Comparison of ENCODE assay signal across 24 cellular contexts in genomic region chr9:38043931-38044623, GRCh38. TPM values are rescaled to one million over a fixed set of nuclear protein-coding genes. Genes with fewer than 3 reads are reported as not detected.
DNase-seq lines count a peak whose midpoint lies in the region; ATAC-seq, FAIRE-seq and TF ChIP-seq lines count a peak whose summit lies in the region.
"Had no signal": no experiment of that assay in that cellular context is flagged by ENCODE, and none has a peak within 500 bp of the region (broad histone marks: within the 10 kb centered on the region; RNA-seq: fewer than 3 reads in every experiment).

No MANE protein-coding gene starts in this region.

- DNase-seq in HepG2 (ENCODE audit: low spot score) (no peak), right lobe of liver (no peak), left ventricle myocardium superior (peak; percentile 60), type B pancreatic cell (ENCODE audit: extremely low spot score, unreplicated experiment) (no peak), NCI-H146 treated with DMSO at 0.1 percent for 48 hours (lab: John Stamatoyannopoulos, UW; ENCODE audit: unreplicated experiment) (no peak)
- no peak for DNase-seq in stimulated activated CD4-positive, alpha-beta T cell treated with anti-CD3 and anti-CD28 coated beads, Interleukin-12 subunit alpha, Interleukin-12 subunit beta, amount 100 ng/mL, for 4 hours
- DNase-seq: ACHN; activated CD4-positive, alpha-beta memory T cell treated with anti-CD3 and anti-CD28 coated beads for 36 hours; activated gamma-delta T cell treated with Interleukin-2 at 50 U/mL for 16 hours; Calu3; foreskin melanocyte; KG1; MV-4-11; NCI-H187 treated with DMSO at 0.1 percent for 48 hours; NCI-H345; NCI-H82; PC-3; testis had no signal

- no peak for FAIRE-seq in HepG2 (lab: Jason Lieb, UNC)
- FAIRE-seq: bronchial epithelial cell, endothelial cell of umbilical vein had no signal

- no peaks in the 10 kb centered on the region for H3K27me3 ChIP-seq in HepG2 (ENCODE audit: control insufficient read depth in 1 of 2, insufficient read depth in 2 of 2, low read length in 2 of 2)
- H3K27me3 ChIP-seq in right lobe of liver: no peaks in the 10 kb centered on the region
- H3K27me3 ChIP-seq: BLaER1 treated with 17β-estradiol and CSF1 and Interleukin-3, amounts not matched to agents 10 nM and 100 nM; testis had no signal

- no peak overlapping the region for H3K4me2 ChIP-seq in HepG2 (ENCODE audit: low read depth, low read length)
- H3K4me2 ChIP-seq: BLaER1 treated with 17β-estradiol and CSF1 and Interleukin-3, amounts not matched to agents 10 nM and 100 nM had no signal

- H3K27ac Mint-ChIP-seq in nephron (peak overlapping the region; percentile 26 to 74 (median 63)), type B pancreatic cell (peak overlapping the region; percentile 64)
- H3K27ac Mint-ChIP-seq: activated CD4-positive, alpha-beta memory T cell treated with anti-CD3 and anti-CD28 coated beads for 36 hours had no signal

- POLR2A ChIA-PET in HepG2 (lab: Yijun Ruan, JAX): interaction anchor here (1.1 to 1.8 kb wide), 3 partner anchors 15 to 131 kb away, joined by 3 to 4 read pairs (median 4); no protein-coding TSS in a partner anchor

- no peak overlapping the region for H3K9ac ChIP-seq in HepG2 (ENCODE audit: insufficient read depth, low read depth, low read length)
- H3K9ac ChIP-seq: BLaER1 treated with 17β-estradiol and CSF1 and Interleukin-3, amounts not matched to agents 10 nM and 100 nM had no signal

- H3K9me3 ChIP-seq in HepG2 (ENCODE audit: low read length) (no peaks in the 10 kb centered on the region), right lobe of liver (no peaks in the 10 kb centered on the region)
- H3K9me3 ChIP-seq: BLaER1 treated with 17β-estradiol and CSF1 and Interleukin-3, amounts not matched to agents 10 nM and 100 nM; testis had no signal

- peaks cover 8 to 39% of the 10 kb centered on the region in 2 experiments for H3K36me3 ChIP-seq in HepG2 (replicated peaks in 1 of 2; ENCODE audit: control insufficient read depth in 1 of 2, insufficient read depth in 2 of 2, low read length in 2 of 2)
- H3K36me3 ChIP-seq in right lobe of liver: no peaks in the 10 kb centered on the region
- H3K36me3 ChIP-seq: BLaER1 treated with 17β-estradiol and CSF1 and Interleukin-3, amounts not matched to agents 10 nM and 100 nM had no signal

- in situ Hi-C loops in HepG2 (cut with HindIII; ENCODE audit: extremely low pct_ligation_motif_present, low pct_unique_long_range_greater_than_20kb): no loop called here

- no TSS peak for BruUV-seq in HepG2 (replicated peaks; lab: Mats Ljungman, UMichigan)

- TF ChIP-seq CTCF in HepG2 (CRISPR knock-in tag; IDR thresholded peaks at IDR 0.05): no peak
- no peak for TF ChIP-seq CTCF in right lobe of liver (IDR thresholded peaks at IDR 0.05)
- no peak for TF ChIP-seq CTCF in nephron (IDR thresholded peaks at IDR 0.05; ENCODE audit: unreplicated experiment in 3 of 3)
- TF ChIP-seq CTCF in type B pancreatic cell (conservative IDR thresholded peaks at IDR 0.05): no peak

- H3K4me3 ChIP-seq in HepG2 (replicated peaks in 1 of 3; ENCODE audit: insufficient read depth in 1 of 3, low read depth in 2 of 3, low read length in 3 of 3): no peak overlapping the region
- H3K4me3 ChIP-seq in right lobe of liver: no peak overlapping the region
- H3K4me3 ChIP-seq: BLaER1 treated with 17β-estradiol and CSF1 and Interleukin-3, amounts not matched to agents 10 nM and 100 nM; testis had no signal

- H3K27ac ChIP-seq in HepG2 (ENCODE audit: extremely low read length, insufficient read depth, low read length): no peak overlapping the region
- H3K27ac ChIP-seq in right lobe of liver: peak overlapping the region in 1 of 3 donors; percentile 40
- H3K27ac ChIP-seq: BLaER1 treated with 17β-estradiol and CSF1 and Interleukin-3, amounts not matched to agents 10 nM and 100 nM; testis had no signal

- ATAC-seq in HepG2 (no peak), right lobe of liver (no peak), left ventricle myocardium superior (peak; percentile 16), HG03045 (IDR thresholded peaks at IDR 0.05; ENCODE audit: unreplicated experiment) (no peak)
- ATAC-seq: PC-3, WTC11 had no signal

- H3K27me3 Mint-ChIP-seq in nephron (ENCODE audit: low read depth) (peaks cover 6% of the 10 kb centered on the region), type B pancreatic cell (no peaks in the 10 kb centered on the region)
- H3K27me3 Mint-ChIP-seq: activated CD4-positive, alpha-beta memory T cell treated with anti-CD3 and anti-CD28 coated beads for 36 hours had no signal

- H3K4me3 Mint-ChIP-seq in nephron (no peak overlapping the region), type B pancreatic cell (no peak overlapping the region)
- H3K4me3 Mint-ChIP-seq: activated CD4-positive, alpha-beta memory T cell treated with anti-CD3 and anti-CD28 coated beads for 36 hours; WTC11 had no signal

- peaks cover 14% of the 10 kb centered on the region; the same call in 1 of the 2 replicates for H4K20me1 ChIP-seq in HepG2 (ENCODE audit: insufficient read depth, low read length)

- intact Hi-C loops in HepG2 (cut with micrococcal nuclease; ENCODE audit: unreplicated experiment): loop anchor here (10.0 kb wide), 1 partner anchor 391 kb away; no protein-coding TSS in a partner anchor
- intact Hi-C loops in right lobe of liver (cut with DNase I): no loop called here
- intact Hi-C loops in left ventricle myocardium superior (cut with micrococcal nuclease): no loop called here

- H3K79me2 ChIP-seq in HepG2 (ENCODE audit: insufficient read depth, low read length): peaks cover 86% of the 10 kb centered on the region

- TF ChIP-seq EP300 in HepG2 (IDR thresholded peaks at IDR 0.05; ENCODE audit: low read depth in 2 of 2, low read length in 2 of 2) (no peak), HepG2 (CRISPR knock-in tag; IDR thresholded peaks at IDR 0.05; ENCODE audit: borderline replicate concordance) (no peak)

- H3K36me3 Mint-ChIP-seq in nephron (ENCODE audit: low read depth) (no peaks in the 10 kb centered on the region), type B pancreatic cell (no peaks in the 10 kb centered on the region)
- H3K36me3 Mint-ChIP-seq: activated CD4-positive, alpha-beta memory T cell treated with anti-CD3 and anti-CD28 coated beads for 36 hours; WTC11 had no signal

- H3K4me1 Mint-ChIP-seq in nephron: peaks cover 59% of the 10 kb centered on the region
- peaks cover 70% of the 10 kb centered on the region for H3K4me1 Mint-ChIP-seq in type B pancreatic cell (ENCODE audit: unreplicated experiment)

- WGBS in HepG2 (ENCODE audit: low lambda C conversion rate): 84% methylated on average over 4 of the region's 9 CpGs
- WGBS in right lobe of liver (ENCODE audit: insufficient coverage, low coverage, low lambda C conversion rate, missing lambda C conversion rate): 38% methylated on average over 2 of the region's 9 CpGs

- H3K4me1 ChIP-seq in HepG2 (ENCODE audit: insufficient read depth, low read length): peaks cover 95% of the 10 kb centered on the region
- peaks cover 5 to 76% (median 29%) of the 10 kb centered on the region in 4 donors for H3K4me1 ChIP-seq in right lobe of liver

- TF ChIP-seq POLR2A in HepG2 (IDR thresholded peaks at IDR 0.05; ENCODE audit: insufficient read depth in 1 of 2, low read depth in 2 of 2, low read length in 2 of 2): no peak
- TF ChIP-seq POLR2A in right lobe of liver (IDR thresholded peaks at IDR 0.05): no peak

- no peaks in the 10 kb centered on the region for H3K9me3 Mint-ChIP-seq in nephron
- H3K9me3 Mint-ChIP-seq in type B pancreatic cell: no peaks in the 10 kb centered on the region
- H3K9me3 Mint-ChIP-seq: activated CD4-positive, alpha-beta memory T cell treated with anti-CD3 and anti-CD28 coated beads for 36 hours; WTC11 had no signal

- TF ChIP-seq RAD21 in HepG2 (CRISPR knock-in tag; IDR thresholded peaks at IDR 0.05): no peak

- CTCF ChIA-PET in HepG2 (lab: Yijun Ruan, JAX; ENCODE audit: low intra/inter-chr PET ratio, low total read pairs): no interaction called here

- H2AFZ ChIP-seq in HepG2 (ENCODE audit: low read length): no peak overlapping the region

RNA-seq across cellular contexts. Expression of gene SHB, which starts 24.9 kb away (rescaled TPM):
- total RNA-seq in HepG2 (2016; rRNA removed; fragmentation: Illumina TruSeq; extraction: Trizol): 14.7 and 19.4 TPM in 2 replicates
- 7.3 and 8.2 TPM in 2 replicates for total RNA-seq in HepG2 (2016; cell fraction: cytosol; rRNA removed; fragmentation: Illumina TruSeq; extraction: Trizol; ENCODE audit: low read depth)
- total RNA-seq in HepG2 (2016; cell fraction: insoluble cytoplasmic fraction; rRNA removed; fragmentation: Illumina TruSeq; extraction: Trizol): 12.9 and 18.0 TPM in 2 replicates
- total RNA-seq in HepG2 (2016; cell fraction: membrane; rRNA removed; fragmentation: Illumina TruSeq; extraction: Trizol): 16.0 and 20.4 TPM in 2 replicates
- 12.0 and 14.5 TPM in 2 replicates for total RNA-seq in HepG2 (2016; cell fraction: nucleus; rRNA removed; fragmentation: Illumina TruSeq; extraction: Trizol)
- 20.7 and 25.3 TPM in 2 replicates for polyA plus RNA-seq in HepG2 (2011; rRNA removed)
- 19.8 and 24.1 TPM in 2 replicates for polyA plus RNA-seq in HepG2 (2011; cell fraction: cytosol; rRNA removed)
- polyA plus RNA-seq in HepG2 (2011; cell fraction: nucleus; rRNA removed): 26.3 and 29.8 TPM in 2 replicates
- polyA plus RNA-seq in HepG2 (2012): 16.2 and 22.8 TPM in 2 replicates
- polyA plus RNA-seq in HepG2 (2016; cell fraction: cytosol; fragmentation: Illumina TruSeq; extraction: Trizol; ENCODE audit: low read depth): 9.0 and 11.2 TPM in 2 replicates
- polyA plus RNA-seq in HepG2 (2016; cell fraction: insoluble cytoplasmic fraction; fragmentation: Illumina TruSeq; extraction: Trizol; ENCODE audit: low read depth): 21.3 and 23.2 TPM in 2 replicates
- 18.0 and 21.9 TPM in 2 replicates for polyA plus RNA-seq in HepG2 (2016; cell fraction: membrane; fragmentation: Illumina TruSeq; extraction: Trizol; ENCODE audit: low read depth)
- 17.6 and 17.8 TPM in 2 replicates for polyA plus RNA-seq in HepG2 (2016; cell fraction: nucleus; fragmentation: Illumina TruSeq; extraction: Trizol; ENCODE audit: insufficient read depth, low read depth)
- 8.6 and 37.7 TPM in 2 replicates for polyA minus RNA-seq in HepG2 (2011; rRNA and poly(A)+ RNA removed; ENCODE audit: low replicate concordance)
- polyA minus RNA-seq in HepG2 (2011; cell fraction: cytosol; rRNA and poly(A)+ RNA removed): 28.1 and 28.8 TPM in 2 replicates
- 42.1 and 49.2 TPM in 2 replicates for polyA minus RNA-seq in HepG2 (2011; cell fraction: nucleus; rRNA and poly(A)+ RNA removed)
- 10 to 100 TPM; 12.0 to 43.1 (median 21.9) TPM for total RNA-seq in right lobe of liver
- 15.9 TPM for total RNA-seq in left ventricle myocardium superior
- 14.4 and 20.0 TPM in 2 replicates for total RNA-seq in type B pancreatic cell (ENCODE audit: low replicate concordance)
